Comparison of ENCODE assay signal across 25 cellular contexts in genomic region chr3:176633511-176633910, GRCh38.
A peak's percentile ranks its signal among the peaks of the same experiment; 100 is the strongest.
DNase-seq lines count a peak whose midpoint lies in the region; ATAC-seq and TF ChIP-seq lines count a peak whose summit lies in the region.
"Had no signal": no experiment of that assay in that cellular context is flagged by ENCODE, and none has a peak within 500 bp of the region (broad histone marks: within the 10 kb centered on the region; RNA-seq: fewer than 3 reads in every experiment).

No MANE protein-coding gene starts in this region.

- H3K36me3 Mint-ChIP-seq in nephron progenitor cell (ENCODE audit: low read depth): no peaks in the 10 kb centered on the region
- H3K36me3 Mint-ChIP-seq: natural killer cell had no signal

- H4K20me1 ChIP-seq in Karpas-422 (ENCODE audit: insufficient read depth, low read depth, low read length): no peaks in the 10 kb centered on the region

- H3K27me3 ChIP-seq in Karpas-422 (ENCODE audit: low read length): no peaks in the 10 kb centered on the region
- H3K27me3 ChIP-seq: adrenal gland, heart left ventricle, Peyer's patch, uterus had no signal

- TF ChIP-seq CTCF in nephron progenitor cell (IDR thresholded peaks at IDR 0.05): no peak

- no peak overlapping the region for H2AFZ ChIP-seq in Karpas-422 (ENCODE audit: low read length)

- no peak overlapping the region for H3K27ac ChIP-seq in Karpas-422 (ENCODE audit: low read length)
- H3K27ac ChIP-seq: adrenal gland, heart left ventricle, HL-60, Peyer's patch, uterus had no signal

- H3K4me2 ChIP-seq in Karpas-422 (ENCODE audit: low read depth, low read length, poor library complexity, severe bottlenecking): no peak overlapping the region
- H3K4me2 ChIP-seq: SK-N-SH had no signal

- no peaks in the 10 kb centered on the region for H3K9me3 ChIP-seq in Karpas-422 (ENCODE audit: low read length)
- H3K9me3 ChIP-seq: adrenal gland, heart left ventricle, Peyer's patch, SK-N-SH, uterus had no signal

- H3K27ac Mint-ChIP-seq in nephron progenitor cell: no peak overlapping the region
- H3K27ac Mint-ChIP-seq: activated T-helper 17 cell treated with anti-CD3 and anti-CD28 coated beads, Interleukin-2, amount 50 U/mL, for 72 hours; natural killer cell had no signal

- no peaks in the 10 kb centered on the region for H3K36me3 ChIP-seq in Karpas-422 (ENCODE audit: insufficient read depth, low read length)
- H3K36me3 ChIP-seq: adrenal gland, heart left ventricle, Peyer's patch, uterus had no signal

- DNase-seq in EH (ENCODE audit: low read depth) (peak; percentile 18), M059J (ENCODE audit: low read depth) (peak; percentile 32), cerebellar cortex (ENCODE audit: low spot score) (peak; percentile 11), nephron progenitor cell (peak; percentile 12), CD1c-positive myeloid dendritic cell (ENCODE audit: extremely low spot score) (no peak), Karpas-422 (no peak)
- DNase-seq: adrenal gland; C1 segment of cervical spinal cord; DMS79; effector memory CD4-positive, alpha-beta T cell; heart left ventricle; mesenchymal stem cell; natural killer cell; NCI-H1092; NCI-H2107; NCI-H774; Peyer's patch; SK-N-SH; small intestine; stimulated activated CD4-positive, alpha-beta T cell treated with anti-CD3 and anti-CD28 coated beads, Interleukin-4, amount 100 ng/mL, for 1 hour; T-helper 9 cell; uterus had no signal

- H3K27me3 Mint-ChIP-seq in nephron progenitor cell (ENCODE audit: low read depth, poor library complexity): no peaks in the 10 kb centered on the region
- H3K27me3 Mint-ChIP-seq: activated T-helper 17 cell treated with anti-CD3 and anti-CD28 coated beads, Interleukin-2, amount 50 U/mL, for 72 hours had no signal

- no peaks in the 10 kb centered on the region for H3K9me2 ChIP-seq in Karpas-422 (replicated peaks; ENCODE audit: insufficient read depth, low read length)
- H3K9me2 ChIP-seq: SK-N-SH had no signal

- no peaks in the 10 kb centered on the region for H3K9me3 Mint-ChIP-seq in nephron progenitor cell
- H3K9me3 Mint-ChIP-seq: activated T-helper 17 cell treated with anti-CD3 and anti-CD28 coated beads, Interleukin-2, amount 50 U/mL, for 72 hours had no signal

- no peaks in the 10 kb centered on the region for H3K4me1 ChIP-seq in Karpas-422 (ENCODE audit: low read length)
- H3K4me1 ChIP-seq: adrenal gland, heart left ventricle, Peyer's patch, uterus had no signal

- no peak overlapping the region for H3K4me3 Mint-ChIP-seq in nephron progenitor cell
- H3K4me3 Mint-ChIP-seq: activated T-helper 17 cell treated with anti-CD3 and anti-CD28 coated beads, Interleukin-2, amount 50 U/mL, for 72 hours; natural killer cell had no signal

- H3K4me3 ChIP-seq in Karpas-422 (ENCODE audit: low read length): no peak overlapping the region
- H3K4me3 ChIP-seq: adrenal gland, heart left ventricle, Peyer's patch, uterus had no signal

- H3K9ac ChIP-seq in Karpas-422 (ENCODE audit: low read length): no peak overlapping the region
- H3K9ac ChIP-seq: SK-N-SH had no signal

- no peak for ATAC-seq in GM18868 (IDR thresholded peaks at IDR 0.05; ENCODE audit: unreplicated experiment)
- ATAC-seq: activated T-helper 17 cell treated with anti-CD3 and anti-CD28 coated beads, Interleukin-2, amount 50 U/mL, for 72 hours; heart left ventricle; natural killer cell had no signal

- H3K79me2 ChIP-seq in Karpas-422 (ENCODE audit: low read length): no peaks in the 10 kb centered on the region

- H3K4me1 Mint-ChIP-seq in nephron progenitor cell: peaks cover 8% of the 10 kb centered on the region
- H3K4me1 Mint-ChIP-seq: activated T-helper 17 cell treated with anti-CD3 and anti-CD28 coated beads, Interleukin-2, amount 50 U/mL, for 72 hours; natural killer cell had no signal

Comparison
In these comparisons a context has a peak if more than half of its experiments do, and no peak if none do; other contexts are left out.
1. DNase-seq: peak in EH (single experiment), M059J (single experiment), cerebellar cortex (single experiment) and nephron progenitor cell (single experiment); none in CD1c-positive myeloid dendritic cell (single experiment) and Karpas-422 (single experiment).